Comparison of ENCODE assay signal across 17 cellular contexts in genomic region chr3:54733079-54733478, GRCh38.
DNase-seq lines count a peak whose midpoint lies in the region; ATAC-seq and TF ChIP-seq lines count a peak whose summit lies in the region.
"Had no signal": no experiment of that assay in that cellular context is flagged by ENCODE, and none has a peak within 500 bp of the region (broad histone marks: within the 10 kb centered on the region; RNA-seq: fewer than 3 reads in every experiment).

No MANE protein-coding gene starts in this region.

- no peak overlapping the region for H3K27ac Mint-ChIP-seq in HFFc6
- H3K27ac Mint-ChIP-seq: H9 had no signal

- peak; percentile 12 for DNase-seq in NCI-H1092 treated with DMSO at 0.1 percent for 48 hours (lab: John Stamatoyannopoulos, UW)
- no peak for DNase-seq in NCI-H1092 (lab: John Stamatoyannopoulos, UW)
- peak; percentile 48 for DNase-seq in NCI-H446 treated with DMSO at 0.1 percent for 48 hours (lab: John Stamatoyannopoulos, UW)
- DNase-seq in SJCRH30 = peak; percentile 30 to 59
- DNase-seq in suprapubic skin (ENCODE audit: low spot score in 2 of 2) = no peak
- DNase-seq in HFFc6 = no peak
- no peak for DNase-seq in midbrain (lab: John Stamatoyannopoulos, UW)
- DNase-seq: DMS53, H9, IMR-90, NCI-H2029, NCI-H345, NCI-H774, SIG-M5 had no signal

- H3K27me3 Mint-ChIP-seq in HFFc6 (ENCODE audit: insufficient read depth) = no peaks in the 10 kb centered on the region; the same call in 1 of the 2 replicates

- H3K27ac ChIP-seq in SJCRH30 = no peak overlapping the region
- H3K27ac ChIP-seq in suprapubic skin = peak overlapping the region; percentile 71
- H3K27ac ChIP-seq: 22Rv1; BLaER1 treated with 17β-estradiol and CSF1 and Interleukin-3, amounts not matched to agents 10 nM and 100 nM had no signal

- 63% methylated on average over 4 of the region's 4 CpGs for WGBS in suprapubic skin

- no peaks in the 10 kb centered on the region for H3K36me3 ChIP-seq in SJCRH30
- H3K36me3 ChIP-seq in suprapubic skin = no peaks in the 10 kb centered on the region
- H3K36me3 ChIP-seq: BLaER1 treated with 17β-estradiol and CSF1 and Interleukin-3, amounts not matched to agents 10 nM and 100 nM had no signal

- no peak for ATAC-seq in GM21528 (IDR thresholded peaks at IDR 0.05; ENCODE audit: low FRiP score, unreplicated experiment)

- no peak for TF ChIP-seq EP300 in suprapubic skin (IDR thresholded peaks at IDR 0.05)

- H3K4me1 ChIP-seq in SJCRH30 (peaks cover 6% of the 10 kb centered on the region), suprapubic skin (peaks cover 12% of the 10 kb centered on the region)
- H3K4me1 ChIP-seq: BLaER1 treated with 17β-estradiol and CSF1 and Interleukin-3, amounts not matched to agents 10 nM and 100 nM had no signal

- TF ChIP-seq CTCF in suprapubic skin (IDR thresholded peaks at IDR 0.05) = no peak
- no peak for TF ChIP-seq CTCF in HFFc6 (IDR thresholded peaks at IDR 0.05)

- peaks cover 2% of the 10 kb centered on the region; the same call in 1 of the 2 replicates for H3K36me3 Mint-ChIP-seq in HFFc6 (ENCODE audit: low read depth)

- no peak for TF ChIP-seq POLR2A in suprapubic skin (IDR thresholded peaks at IDR 0.05)

- H3K27me3 ChIP-seq in SJCRH30 = no peaks in the 10 kb centered on the region
- no peaks in the 10 kb centered on the region for H3K27me3 ChIP-seq in suprapubic skin
- H3K27me3 ChIP-seq: BLaER1 treated with 17β-estradiol and CSF1 and Interleukin-3, amounts not matched to agents 10 nM and 100 nM had no signal

- H3K4me3 ChIP-seq in SJCRH30 (no peak overlapping the region), suprapubic skin (no peak overlapping the region)
- H3K4me3 ChIP-seq: BLaER1 treated with 17β-estradiol and CSF1 and Interleukin-3, amounts not matched to agents 10 nM and 100 nM had no signal

- H3K4me1 Mint-ChIP-seq in HFFc6 (ENCODE audit: low read depth) = no peaks in the 10 kb centered on the region

- H3K4me3 Mint-ChIP-seq in HFFc6 = no peak overlapping the region
- H3K4me3 Mint-ChIP-seq: H9 had no signal

- peaks cover 13% of the 10 kb centered on the region for H3K9me3 Mint-ChIP-seq in HFFc6

- H3K9me3 ChIP-seq in SJCRH30 (replicated peaks) = no peaks in the 10 kb centered on the region
- no peaks in the 10 kb centered on the region for H3K9me3 ChIP-seq in suprapubic skin

Comparison
In these comparisons a context has a peak if more than half of its experiments do, and no peak if none do; other contexts are left out.
1. DNase-seq: peak in NCI-H1092 treated with DMSO at 0.1 percent for 48 hours (single experiment), NCI-H446 treated with DMSO at 0.1 percent for 48 hours (single experiment) and SJCRH30 (2 of 2); none in NCI-H1092 (single experiment), suprapubic skin (0 of 2), HFFc6 (single experiment) and midbrain (single experiment).